ENCODE assay signal across 8 cellular contexts in genomic region chr1:24391882-24392603, GRCh38. TPM values are rescaled to one million over a fixed set of nuclear protein-coding genes. Genes with fewer than 3 reads are reported as not detected.
A peak's percentile ranks its signal among the peaks of the same experiment; 100 is the strongest.
DNase-seq lines count a peak whose midpoint lies in the region; ATAC-seq and TF ChIP-seq lines count a peak whose summit lies in the region.

No MANE protein-coding gene starts in this region.

- no peak overlapping the region for H3K27ac ChIP-seq in CD8-positive, alpha-beta T cell (ENCODE audit: low read depth, low read length)
- peak overlapping the region; percentile 24 to 84 (median 80) for H3K27ac ChIP-seq in tibial nerve

- peak in 5 of 7 experiments; percentile 32 to 76 (median 62) for DNase-seq in CD8-positive, alpha-beta T cell
- DNase-seq in GM19238 (ENCODE audit: insufficient read length, low spot score): peak; percentile 47
- peak; percentile 84 for DNase-seq in NCI-H82 treated with DMSO at 0.1 percent for 48 hours (lab: John Stamatoyannopoulos, UW; ENCODE audit: unreplicated experiment)
- DNase-seq in activated T-cell treated with anti-CD3 and anti-CD28 coated beads for 4 hours: peak; percentile 46
- peak; percentile 81 for DNase-seq in nephron progenitor cell
- DNase-seq in tibial nerve (ENCODE audit: low spot score in 2 of 2): peak in 1 of 2 donors; percentile 56

- 30 to 31% methylated on average over 11 of the region's 11 CpGs for WGBS in tibial nerve, 2 donors

- CTCF ChIA-PET in CD8-positive, alpha-beta T cell (lab: Charles Lee): interaction anchor here (0.6 to 8.1 kb wide), 66 partner anchors 9 to 593 kb away, joined by 3 to 333 read pairs (median 4); partner anchors contain the start of genes NIPAL3 and STPG1

- no peaks in the 10 kb centered on the region for H3K9me3 Mint-ChIP-seq in CD8-positive, alpha-beta T cell
- no peaks in the 10 kb centered on the region for H3K9me3 Mint-ChIP-seq in nephron progenitor cell

- H3K4me3 Mint-ChIP-seq in CD8-positive, alpha-beta T cell: peak overlapping the region; percentile 78
- H3K4me3 Mint-ChIP-seq in nephron progenitor cell: no peak overlapping the region

- peak; percentile 60 for TF ChIP-seq CTCF in CD8-positive, alpha-beta T cell (IDR thresholded peaks at IDR 0.05)
- TF ChIP-seq CTCF in nephron progenitor cell (IDR thresholded peaks at IDR 0.05) (peak; percentile 83), tibial nerve (IDR thresholded peaks at IDR 0.05) (peak; percentile 67 to 81 (median 76))

- peaks cover 10% of the 10 kb centered on the region for H3K36me3 Mint-ChIP-seq in CD8-positive, alpha-beta T cell
- H3K36me3 Mint-ChIP-seq in nephron progenitor cell (ENCODE audit: low read depth): peaks cover under 1% of the 10 kb centered on the region

- H3K9me3 ChIP-seq in CD8-positive, alpha-beta T cell (ENCODE audit: low read length): no peaks in the 10 kb centered on the region
- H3K9me3 ChIP-seq in tibial nerve: no peaks in the 10 kb centered on the region

- POLR2A ChIA-PET in CD8-positive, alpha-beta T cell (lab: Charles Lee): interaction anchor here (1.0 to 4.1 kb wide), 11 partner anchors 16 to 243 kb away, joined by 3 to 20 read pairs (median 4); partner anchors contain the start of genes IFNLR1, NIPAL3 and STPG1

- H3K4me1 Mint-ChIP-seq in CD8-positive, alpha-beta T cell (ENCODE audit: low read depth): peaks cover 31% of the 10 kb centered on the region
- peaks cover 17% of the 10 kb centered on the region for H3K4me1 Mint-ChIP-seq in nephron progenitor cell

- peak overlapping the region; percentile 94 for H3K27ac Mint-ChIP-seq in CD8-positive, alpha-beta T cell
- no peak overlapping the region for H3K27ac Mint-ChIP-seq in nephron progenitor cell

- H3K27me3 ChIP-seq in CD8-positive, alpha-beta T cell (ENCODE audit: insufficient read depth, low read length): no peaks in the 10 kb centered on the region
- H3K27me3 ChIP-seq in tibial nerve: no peaks in the 10 kb centered on the region

- H3K4me1 ChIP-seq in CD8-positive, alpha-beta T cell (ENCODE audit: insufficient read depth, low read length): peaks cover 34% of the 10 kb centered on the region
- peaks cover 0 to 17% (median 4%) of the 10 kb centered on the region in 4 donors for H3K4me1 ChIP-seq in tibial nerve

- H3K36me3 ChIP-seq in CD8-positive, alpha-beta T cell (ENCODE audit: insufficient read depth, low read length): no peaks in the 10 kb centered on the region
- no peaks in the 10 kb centered on the region for H3K36me3 ChIP-seq in tibial nerve

- TF ChIP-seq EP300 in tibial nerve (IDR thresholded peaks at IDR 0.05): no peak

- ATAC-seq in CD8-positive, alpha-beta T cell: peak; percentile 68
- peak; percentile 66 for ATAC-seq in HG03342 (IDR thresholded peaks at IDR 0.05; ENCODE audit: unreplicated experiment)
- ATAC-seq in esophagus mucosa: peak; percentile 56

- no peak overlapping the region for H3K4me3 ChIP-seq in CD8-positive, alpha-beta T cell (ENCODE audit: low read depth, low read length)
- peak overlapping the region in 1 of 4 donors; percentile 16 for H3K4me3 ChIP-seq in tibial nerve

- no peaks in the 10 kb centered on the region for H3K27me3 Mint-ChIP-seq in CD8-positive, alpha-beta T cell (ENCODE audit: low read depth)
- H3K27me3 Mint-ChIP-seq in nephron progenitor cell (ENCODE audit: low read depth, poor library complexity): no peaks in the 10 kb centered on the region

- TF ChIP-seq POLR2A in tibial nerve (IDR thresholded peaks at IDR 0.05): no peak

- intact Hi-C loops in CD8-positive, alpha-beta T cell (cut with DNase I, micrococcal nuclease): loop anchor here (1.0 to 5.0 kb wide), 10 partner anchors 23 to 445 kb away; partner anchors contain the start of gene NIPAL3 (in 1 of the 2)

RNA-seq across cellular contexts. Expression of gene STPG1, which starts 21.5 kb away (rescaled TPM):
- 1 to 10 TPM; 2.0 to 2.4 TPM for total RNA-seq in CD8-positive, alpha-beta T cell
- total RNA-seq in esophagus mucosa (8.0 TPM), tibial nerve (1 to 10 TPM; 1.5 to 5.7 (median 3.0) TPM)

RNA-seq across cellular contexts. Expression of gene NIPAL3, which starts 23.6 kb away (rescaled TPM):
- 10 to 100 TPM; 22.3 to 22.7 TPM for total RNA-seq in CD8-positive, alpha-beta T cell
- total RNA-seq in esophagus mucosa (21.3 TPM), tibial nerve (10 to 100 TPM; 16.5 to 41.1 (median 30.1) TPM)
